In genomic region chr10:96743988-96744585, GRCh38 we compare ENCODE assay signal across 10 cellular contexts. TPM values are rescaled to one million over a fixed set of nuclear protein-coding genes. Genes with fewer than 3 reads are reported as not detected.
DNase-seq lines count a peak whose midpoint lies in the region; ATAC-seq, FAIRE-seq and TF ChIP-seq lines count a peak whose summit lies in the region.
"Had no signal": no experiment of that assay in that cellular context is flagged by ENCODE, and none has a peak within 500 bp of the region (broad histone marks: within the 10 kb centered on the region; RNA-seq: fewer than 3 reads in every experiment).

No MANE protein-coding gene starts in this region.

- TF ChIP-seq RAD21 in GM12878 (IDR thresholded peaks at IDR 0.05; ENCODE audit: insufficient read depth, low read depth, low read length): peak; percentile 57

- H3K4me3 Mint-ChIP-seq in natural killer cell treated with Interleukin-12 subunit alpha and Interleukin-12 subunit beta and Interleukin-15 and Interleukin-18, amount 100 ng/mL, for 72 hours: peak overlapping the region; percentile 71

- H3K9ac ChIP-seq in Karpas-422 (ENCODE audit: low read length): peak overlapping the region; percentile 24
- no peak overlapping the region for H3K9ac ChIP-seq in GM12878 (ENCODE audit: control insufficient read depth, insufficient read depth, low read length)

- ATAC-seq in GM12878: peak; percentile 61
- ATAC-seq in natural killer cell treated with Interleukin-12 subunit alpha and Interleukin-12 subunit beta and Interleukin-15 and Interleukin-18, amount 100 ng/mL, for 72 hours: peak; percentile 72 to 82
- ATAC-seq in HG02798 (IDR thresholded peaks at IDR 0.05; ENCODE audit: poor library complexity, unreplicated experiment): no peak
- ATAC-seq in HG02970 (IDR thresholded peaks at IDR 0.05; ENCODE audit: low FRiP score, unreplicated experiment): no peak

- TF ChIP-seq POLR2A in GM12878 (IDR thresholded peaks at IDR 0.05; ENCODE audit: low read depth, low read length): no peak

- no peaks in the 10 kb centered on the region for H3K36me3 Mint-ChIP-seq in natural killer cell treated with Interleukin-12 subunit alpha and Interleukin-12 subunit beta and Interleukin-15 and Interleukin-18, amount 100 ng/mL, for 72 hours

- H3K9me3 ChIP-seq in Karpas-422 (ENCODE audit: low read length) (no peaks in the 10 kb centered on the region), GM12878 (replicated peaks; ENCODE audit: control insufficient read depth, insufficient read depth, low read length) (no peaks in the 10 kb centered on the region)
- H3K9me3 ChIP-seq: suprapubic skin had no signal

- H3K4me1 ChIP-seq in Karpas-422 (ENCODE audit: low read length) (peaks cover 88% of the 10 kb centered on the region), GM12878 (ENCODE audit: control insufficient read depth, insufficient read depth, low read length) (peaks cover 25% of the 10 kb centered on the region)
- H3K4me1 ChIP-seq: suprapubic skin had no signal

- H2AFZ ChIP-seq in Karpas-422 (ENCODE audit: low read length) (no peak overlapping the region), GM12878 (ENCODE audit: control insufficient read depth, low read depth, low read length) (peak overlapping the region; percentile 61)

- peak overlapping the region; percentile 35 for H3K4me2 ChIP-seq in Karpas-422 (ENCODE audit: low read depth, low read length, poor library complexity, severe bottlenecking)
- H3K4me2 ChIP-seq in GM12878 (ENCODE audit: control insufficient read depth, insufficient read depth): peak overlapping the region; percentile 69

- H3K36me3 ChIP-seq in Karpas-422 (ENCODE audit: insufficient read depth, low read length) (peaks cover 14% of the 10 kb centered on the region), GM12878 (ENCODE audit: control insufficient read depth in 2 of 2, insufficient read depth in 2 of 2, low read length in 1 of 2) (no peaks in the 10 kb centered on the region; a peak in 1 of 4 replicates)
- H3K36me3 ChIP-seq: suprapubic skin had no signal

- CTCF ChIA-PET in GM12878 (lab: Yijun Ruan, JAX): interaction anchor here (0.6 to 4.0 kb wide), 25 partner anchors 12 to 230 kb away, joined by 3 to 64 read pairs (median 4); partner anchors contain the start of genes PIK3AP1 and TLL2

- H3K27ac ChIP-seq in Karpas-422 (ENCODE audit: low read length) (peak overlapping the region; percentile 84), GM12878 (ENCODE audit: control insufficient read depth, insufficient read depth) (no peak overlapping the region)
- H3K27ac ChIP-seq: suprapubic skin had no signal

- BruUV-seq in GM12878 (replicated peaks; lab: Mats Ljungman, UMichigan): no TSS peak

- TF ChIP-seq CTCF in GM12878 (IDR thresholded peaks at IDR 0.05 in 2 of 3, conservative IDR thresholded peaks at IDR 0.05 in 1 of 3; ENCODE audit: control insufficient read depth in 2 of 3, extremely low read depth in 1 of 3, insufficient read depth in 1 of 3, low read depth in 3 of 3, low read length in 3 of 3): peak; percentile 21 to 60 (median 38); a peak in 4 of 6 replicates

- POLR2A ChIA-PET in GM12878 (lab: Charles Lee): interaction anchor here (0.5 to 1.6 kb wide), 3 partner anchors 24 to 91 kb away, joined by 3 to 4 read pairs (median 4); partner anchors contain the start of gene PIK3AP1

- H3K27me3 Mint-ChIP-seq in natural killer cell treated with Interleukin-12 subunit alpha and Interleukin-12 subunit beta and Interleukin-15 and Interleukin-18, amount 100 ng/mL, for 72 hours: no peaks in the 10 kb centered on the region

- no peaks in the 10 kb centered on the region for H3K9me3 Mint-ChIP-seq in natural killer cell treated with Interleukin-12 subunit alpha and Interleukin-12 subunit beta and Interleukin-15 and Interleukin-18, amount 100 ng/mL, for 72 hours

- SMC1A ChIA-PET in GM12878 (lab: Charles Lee; ENCODE audit: uncharacterized antibody, unreplicated experiment): interaction anchor here (0.6 to 2.1 kb wide), 19 partner anchors 15 to 120 kb away, joined by 3 to 10 read pairs (median 4); no protein-coding TSS in a partner anchor

- in situ Hi-C loops in GM12878 (cut with MboI): no loop called here

- peaks cover 22 to 23% of the 10 kb centered on the region in 2 donors for H3K4me1 Mint-ChIP-seq in natural killer cell treated with Interleukin-12 subunit alpha and Interleukin-12 subunit beta and Interleukin-15 and Interleukin-18, amount 100 ng/mL, for 72 hours (ENCODE audit: low read depth in 2 of 2)

- no peak for FAIRE-seq in GM12878 (lab: Jason Lieb, UNC)

- TF ChIP-seq EP300 in GM12878 (IDR thresholded peaks at IDR 0.05; ENCODE audit: borderline replicate concordance in 1 of 2, control insufficient read depth in 1 of 2, low read depth in 2 of 2, low read length in 2 of 2): no peak

- WGBS in GM12878 (ENCODE audit: insufficient coverage, insufficient replicate concordance, low lambda C conversion rate, missing lambda C conversion rate): 8% methylated on average over 7 of the region's 7 CpGs

- H3K9me2 ChIP-seq in Karpas-422 (replicated peaks; ENCODE audit: insufficient read depth, low read length): no peaks in the 10 kb centered on the region

- H3K79me2 ChIP-seq in Karpas-422 (ENCODE audit: low read length) (peaks cover 80% of the 10 kb centered on the region), GM12878 (ENCODE audit: control insufficient read depth, insufficient read depth, low read length) (no peaks in the 10 kb centered on the region; the same call in 1 of the 2 replicates)

- H4K20me1 ChIP-seq in Karpas-422 (ENCODE audit: insufficient read depth, low read depth, low read length): no peaks in the 10 kb centered on the region
- no peaks in the 10 kb centered on the region for H4K20me1 ChIP-seq in GM12878 (ENCODE audit: control insufficient read depth, insufficient read depth)

- intact Hi-C loops in GM12878 (cut with micrococcal nuclease; ENCODE audit: unreplicated experiment): loop anchor here (1.0 kb wide), 1 partner anchor 99 kb away; no protein-coding TSS in a partner anchor

- DNase-seq in EL: peak; percentile 33
- DNase-seq in Karpas-422: peak; percentile 55
- DNase-seq in GM12878 (ENCODE audit: low read depth, low spot score): no peak
- no peak for DNase-seq in natural killer cell treated with Interleukin-12 subunit alpha and Interleukin-12 subunit beta and Interleukin-15 and Interleukin-18, amount 100 ng/mL, for 72 hours (ENCODE audit: low spot score)
- no peak for DNase-seq in NCI-H1436 (lab: John Stamatoyannopoulos, UW)
- DNase-seq in hepatic stellate cell (ENCODE audit: low spot score): no peak
- DNase-seq: caudate nucleus had no signal

- no peak overlapping the region for H3K4me3 ChIP-seq in Karpas-422 (ENCODE audit: low read length)
- no peak overlapping the region for H3K4me3 ChIP-seq in GM12878
- H3K4me3 ChIP-seq: suprapubic skin had no signal

- RAD21 ChIA-PET in GM12878 (lab: Charles Lee; ENCODE audit: unreplicated experiment): interaction anchor here (0.6 to 2.8 kb wide), 9 partner anchors 18 to 159 kb away, joined by 3 to 39 read pairs (median 5); no protein-coding TSS in a partner anchor

- peak overlapping the region; percentile 75 to 92 for H3K27ac Mint-ChIP-seq in natural killer cell treated with Interleukin-12 subunit alpha and Interleukin-12 subunit beta and Interleukin-15 and Interleukin-18, amount 100 ng/mL, for 72 hours

- H3K27me3 ChIP-seq in Karpas-422 (ENCODE audit: low read length) (no peaks in the 10 kb centered on the region), GM12878 (replicated peaks in 1 of 2; ENCODE audit: control insufficient read depth in 2 of 2, insufficient read depth in 2 of 2, low read length in 1 of 2) (no peaks in the 10 kb centered on the region)
- H3K27me3 ChIP-seq: suprapubic skin had no signal

RNA-seq across cellular contexts. Expression of gene PIK3AP1, which starts 23.8 kb away (rescaled TPM):
- 131 and 162 TPM in 2 replicates for total RNA-seq in Karpas-422 (2014; rRNA removed; shearing (Covaris generic); ENCODE audit: low replicate concordance)
- 528 and 572 TPM in 2 replicates for total RNA-seq in GM12878 (2013; cell fraction: nucleolus; rRNA removed)
- total RNA-seq in GM12878 (2014; rRNA removed) (151 and 167 TPM in 2 replicates), GM12878 (2014; rRNA removed; fragmentation: Illumina TruSeq; extraction: Trizol) (143 and 148 TPM in 2 replicates), GM12878 (2021) (137 and 142 TPM in 2 replicates)
- 51.5 TPM for polyA plus RNA-seq in GM12878 (2011; ENCODE audit: low read depth)
- polyA plus RNA-seq in GM12878 (2011; rRNA removed) (281 and 306 TPM in 2 replicates), GM12878 (2014; fragmentation: Illumina TruSeq; extraction: Trizol) (107 and 128 TPM in 2 replicates), GM12878 (2014; fragmentation: Nextera tagmentation; extraction: Ambion mirVana) (10 to 100 TPM; 26.2 to 37.0 TPM), GM12878 (2014; rRNA removed) (108 and 110 TPM in 2 replicates), GM12878 (2016; fragmentation: Nextera tagmentation; extraction: Ambion mirVana) (10 to 100 TPM; 92.4 to 93.7 TPM)
- 333 and 336 TPM in 2 replicates for polyA plus RNA-seq in GM12878 (2011; cell fraction: cytosol; rRNA removed)
- polyA plus RNA-seq in GM12878 (2011; cell fraction: nucleus; rRNA removed): 200 and 264 TPM in 2 replicates
- polyA plus RNA-seq in GM12878 (2012): 66.8 and 75.2 TPM in 2 replicates
- 802 and 813 TPM in 2 replicates for polyA minus RNA-seq in GM12878 (2011; rRNA and poly(A)+ RNA removed)
- 162 and 192 TPM in 2 replicates for polyA minus RNA-seq in GM12878 (2011; cell fraction: cytosol; rRNA and poly(A)+ RNA removed)
- 171 and 266 TPM in 2 replicates for polyA minus RNA-seq in GM12878 (2011; cell fraction: nucleus; rRNA and poly(A)+ RNA removed)
- total RNA-seq in natural killer cell treated with Interleukin-12 subunit alpha and Interleukin-12 subunit beta and Interleukin-15 and Interleukin-18, amount 100 ng/mL, for 72 hours: 100 to 1,000 TPM; 147 to 383 TPM

Comparison
In these comparisons a context has a peak if more than half of its experiments do, and no peak if none do; other contexts are left out.
1. DNase-seq: peak in EL (single experiment) and Karpas-422 (single experiment); none in GM12878 (single experiment), natural killer cell treated with Interleukin-12 subunit alpha and Interleukin-12 subunit beta and Interleukin-15 and Interleukin-18, amount 100 ng/mL, for 72 hours (single experiment), NCI-H1436 (single experiment) and hepatic stellate cell (single experiment).
2. ATAC-seq: peak in GM12878 (single experiment) and natural killer cell treated with Interleukin-12 subunit alpha and Interleukin-12 subunit beta and Interleukin-15 and Interleukin-18, amount 100 ng/mL, for 72 hours (2 of 2); none in HG02798 (single experiment) and HG02970 (single experiment).